ENCODE assay signal across 30 cellular contexts in the genomic region with DNA sequence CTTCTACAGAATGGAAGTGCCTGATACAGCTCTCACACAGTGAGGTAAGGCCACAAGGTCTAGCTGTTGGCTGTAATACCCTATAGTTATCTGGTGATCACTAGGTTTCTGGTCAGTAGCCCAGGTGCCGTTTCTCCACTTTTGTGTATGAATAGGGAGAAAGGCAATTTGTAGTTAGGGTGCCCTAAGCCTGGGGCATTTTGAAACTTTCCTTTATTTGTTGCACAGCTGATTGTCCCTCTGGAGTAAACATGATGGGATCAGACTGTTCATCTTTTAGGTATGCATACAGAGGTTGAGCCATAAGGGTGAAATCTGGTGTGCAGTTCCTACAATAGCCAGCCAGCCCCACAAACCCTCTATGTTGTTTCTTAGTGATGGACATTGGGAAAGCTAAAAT.
"Had no signal": no experiment of that assay in that cellular context is flagged by ENCODE, and none has a peak within 500 bp of the region (broad histone marks: within the 10 kb centered on the region; RNA-seq: fewer than 3 reads in every experiment).

No MANE protein-coding gene starts in this region.

- H3K27me3 Mint-ChIP-seq: activated CD4-positive, alpha-beta memory T cell treated with anti-CD3 and anti-CD28 coated beads, Interleukin-2, amount 10 ng/mL, durations not matched to agents 7 days and 5 days; activated CD4-positive, alpha-beta T cell treated with anti-CD3 and anti-CD28 coated beads for 36 hours; activated naive CD8-positive, alpha-beta T cell; IgD-negative memory B cell; T-cell had no signal

- H3K9me3 Mint-ChIP-seq: activated T-helper 1 cell treated with anti-CD3 and anti-CD28 coated beads, Interleukin-12 subunit alpha, Interleukin-12 subunit beta, Interleukin-2, Interleukin-4 antibody, amounts not matched to agents 30 ng/mL and 10 ng/mL and 1 ng/mL, durations not matched to agents 14 hours and 24 hours and 36 hours; T-cell had no signal

- H3K4me3 Mint-ChIP-seq: activated CD4-positive, alpha-beta memory T cell treated with anti-CD3 and anti-CD28 coated beads, Interleukin-2, amount 10 ng/mL, durations not matched to agents 7 days and 5 days; activated CD4-positive, alpha-beta T cell treated with anti-CD3 and anti-CD28 coated beads for 36 hours; activated naive CD4-positive, alpha-beta T cell treated with anti-CD3 and anti-CD28 coated beads for 36 hours; activated naive CD8-positive, alpha-beta T cell; activated T-helper 1 cell treated with anti-CD3 and anti-CD28 coated beads, Interleukin-12 subunit alpha, Interleukin-12 subunit beta, Interleukin-2, Interleukin-4 antibody, amounts not matched to agents 30 ng/mL and 10 ng/mL and 1 ng/mL, durations not matched to agents 14 hours and 24 hours and 36 hours; T-cell had no signal

- H3K27ac Mint-ChIP-seq: activated CD4-positive, alpha-beta memory T cell treated with anti-CD3 and anti-CD28 coated beads, Interleukin-2, amount 10 ng/mL, durations not matched to agents 7 days and 5 days; activated CD4-positive, alpha-beta T cell treated with anti-CD3 and anti-CD28 coated beads for 36 hours; activated naive CD4-positive, alpha-beta T cell treated with anti-CD3 and anti-CD28 coated beads for 36 hours; activated naive CD8-positive, alpha-beta T cell; activated T-helper 1 cell treated with anti-CD3 and anti-CD28 coated beads, Interleukin-12 subunit alpha, Interleukin-12 subunit beta, Interleukin-2, Interleukin-4 antibody, amounts not matched to agents 30 ng/mL and 10 ng/mL and 1 ng/mL, durations not matched to agents 14 hours and 24 hours and 36 hours; IgD-negative memory B cell; T-cell had no signal

- ATAC-seq: activated CD4-positive, alpha-beta T cell treated with anti-CD3 and anti-CD28 coated beads for 36 hours; Panc1; Right ventricle myocardium inferior; T-cell had no signal

- H3K4me1 Mint-ChIP-seq: activated CD4-positive, alpha-beta memory T cell treated with anti-CD3 and anti-CD28 coated beads, Interleukin-2, amount 10 ng/mL, durations not matched to agents 7 days and 5 days; activated CD4-positive, alpha-beta T cell treated with anti-CD3 and anti-CD28 coated beads for 36 hours; T-cell had no signal

- H3K27ac ChIP-seq: SK-N-MC, WERI-Rb-1 had no signal

- DNase-seq: activated CD4-positive, alpha-beta memory T cell treated with anti-CD3 and anti-CD28 coated beads, Interleukin-2, amount 10 ng/mL, durations not matched to agents 7 days and 5 days; activated CD4-positive, alpha-beta T cell treated with anti-CD3 and anti-CD28 coated beads for 36 hours; activated CD4-positive, alpha-beta T cell treated with anti-CD3 and anti-CD28 coated beads, Interleukin-2, amount 50 U/mL, for 1 hour; activated CD8-positive, alpha-beta memory T cell treated with anti-CD3 and anti-CD28 coated beads, Interleukin-2, amount 50 U/mL, for 48 hours; activated effector memory CD4-positive, alpha-beta T cell treated with anti-CD3 and anti-CD28 coated beads, Interleukin-2, amount 50 U/mL, for 16 hours; activated naive CD4-positive, alpha-beta T cell treated with anti-CD3 and anti-CD28 coated beads for 36 hours; activated T-cell treated with anti-CD3 and anti-CD28 coated beads, Interleukin-2, amount 50 U/mL, for 1 hour; anterior cingulate cortex; KG1; NCI-H1048; NCI-H1417; NCI-H1930; NCI-H2171; NCI-H2227 treated with DMSO at 0.1 percent for 48 hours; NCI-H446 treated with DMSO at 0.1 percent for 48 hours; NCI-H524 treated with DMSO at 0.1 percent for 48 hours; NCI-H774; NK-92 treated with Interleukin-12 subunit alpha and Interleukin-12 subunit beta, amount 100 ng/mL, for 24 hours; OCI-M1; RPMI8226; T-cell; T-helper 2 cell; T1000; WERI-Rb-1 had no signal

- H3K4me3 ChIP-seq: SK-N-MC had no signal
